In genomic region chr13:98504371-98504963, GRCh38 we compare ENCODE assay signal across 1 cellular context.
TF ChIP-seq lines count a peak whose summit lies in the region.

No MANE protein-coding gene starts in this region.

TF ChIP-seq in GM12878, 131 proteins besides CTCF, POLR2A, EP300 and RAD21 (continued from another document):
- TF ChIP-seq CUX1 (IDR thresholded peaks at IDR 0.05; ENCODE audit: insufficient replicate concordance, low read depth, low read length) = no peak
- no peak for TF ChIP-seq E4F1 (IDR thresholded peaks at IDR 0.05; ENCODE audit: borderline replicate concordance, partially characterized antibody)
- no peak for TF ChIP-seq SREBF1 (IDR thresholded peaks at IDR 0.05; ENCODE audit: low read length)
- TF ChIP-seq ELK1 (IDR thresholded peaks at IDR 0.05; ENCODE audit: low read depth, low read length) = no peak
- no peak for TF ChIP-seq PAX8 (IDR thresholded peaks at IDR 0.05)
- no peak for TF ChIP-seq CHD2 (IDR thresholded peaks at IDR 0.05; ENCODE audit: borderline replicate concordance, low read depth, low read length)
- TF ChIP-seq ZNF384 (IDR thresholded peaks at IDR 0.05; ENCODE audit: borderline replicate concordance, low read depth, low read length) = no peak
- TF ChIP-seq USF1 (IDR thresholded peaks at IDR 0.05; ENCODE audit: borderline replicate concordance, extremely low read length, insufficient read depth, low read depth, low read length) = no peak
- no peak for TF ChIP-seq EZH2 (IDR thresholded peaks at IDR 0.05; ENCODE audit: borderline replicate concordance, control insufficient read depth, low read depth, low read length)
- no peak for TF ChIP-seq BCL3 (IDR thresholded peaks at IDR 0.05; ENCODE audit: borderline replicate concordance, insufficient read depth, low read depth, low read length, poor library complexity, severe bottlenecking)
- no peak for TF ChIP-seq SRF (IDR thresholded peaks at IDR 0.05; ENCODE audit: low read depth in 2 of 2, low read length in 2 of 2)
- TF ChIP-seq FOXK2 (IDR thresholded peaks at IDR 0.05) = no peak; the same call in 1 of the 2 replicates
- TF ChIP-seq CEBPB (IDR thresholded peaks at IDR 0.05; ENCODE audit: borderline replicate concordance in 1 of 2, low read depth in 2 of 2, low read length in 2 of 2) = no peak
- no peak for TF ChIP-seq ZBTB11 (CRISPR knock-in tag; IDR thresholded peaks at IDR 0.05)
- TF ChIP-seq MXI1 (IDR thresholded peaks at IDR 0.05; ENCODE audit: low read depth, low read length) = peak; percentile 78; the same call in 1 of the 2 replicates
- TF ChIP-seq NRF1 (conservative IDR thresholded peaks at IDR 0.05; ENCODE audit: low read depth, low read length) = no peak
- TF ChIP-seq SREBF2 (IDR thresholded peaks at IDR 0.05; ENCODE audit: low read length) = no peak
- no peak for TF ChIP-seq ZNF622 (IDR thresholded peaks at IDR 0.05)
- TF ChIP-seq NKRF (conservative IDR thresholded peaks at IDR 0.05) = no peak
- TF ChIP-seq ZNF24 (IDR thresholded peaks at IDR 0.05) = no peak; the same call in 1 of the 2 replicates
- TF ChIP-seq RFX5 (IDR thresholded peaks at IDR 0.05; ENCODE audit: low read depth, low read length) = no peak
- no peak for TF ChIP-seq JUND (IDR thresholded peaks at IDR 0.05; ENCODE audit: low read depth, low read length)
- no peak for TF ChIP-seq SMAD1 (IDR thresholded peaks at IDR 0.05; ENCODE audit: low read depth, partially characterized antibody)
- TF ChIP-seq KDM1A (IDR thresholded peaks at IDR 0.05; ENCODE audit: borderline replicate concordance) = no peak
- TF ChIP-seq NBN (IDR thresholded peaks at IDR 0.05) = peak; percentile 82
- TF ChIP-seq CBX5 (IDR thresholded peaks at IDR 0.05; ENCODE audit: low read depth) = no peak
- TF ChIP-seq HDAC2 (IDR thresholded peaks at IDR 0.05) = no peak
- TF ChIP-seq KLF5 (IDR thresholded peaks at IDR 0.05; ENCODE audit: partially characterized antibody) = no peak
- peak; percentile 65; the same call in 1 of the 2 replicates for TF ChIP-seq BACH1 (IDR thresholded peaks at IDR 0.05; ENCODE audit: borderline replicate concordance)
- TF ChIP-seq NR2F1 (conservative IDR thresholded peaks at IDR 0.05) = peak; percentile 59; the same call in 1 of the 2 replicates
